Comparison of ENCODE assay signal across 14 cellular contexts in the genomic region with DNA sequence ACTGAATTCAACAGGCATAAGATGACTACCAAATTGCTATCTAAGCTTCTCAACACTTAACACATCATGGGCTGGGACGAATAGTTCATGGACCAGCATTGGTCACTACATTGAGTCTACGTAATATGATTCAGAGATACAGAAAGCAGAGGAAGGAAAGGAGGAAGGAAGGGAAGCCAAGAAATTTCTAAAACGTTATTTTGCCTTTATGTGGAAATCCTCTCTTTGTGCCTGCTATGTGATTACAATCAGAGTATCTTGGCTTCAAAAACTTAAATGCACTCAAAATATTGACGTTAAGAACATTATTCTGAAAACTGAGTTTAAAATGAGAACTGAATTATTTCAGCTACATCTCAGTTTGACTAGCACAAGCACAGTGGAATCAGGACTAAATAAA.
A peak's percentile ranks its signal among the peaks of the same experiment; 100 is the strongest.
DNase-seq lines count a peak whose midpoint lies in the region; TF ChIP-seq lines count a peak whose summit lies in the region.
"Had no signal": no experiment of that assay in that cellular context is flagged by ENCODE, and none has a peak within 500 bp of the region (broad histone marks: within the 10 kb centered on the region; RNA-seq: fewer than 3 reads in every experiment).

No MANE protein-coding gene starts in this region.

- H3K4me3 ChIP-seq in fibroblast of pulmonary artery (replicated peaks; ENCODE audit: low read depth, low read length): no peak overlapping the region
- no peak overlapping the region for H3K4me3 ChIP-seq in Peyer's patch
- no peak overlapping the region for H3K4me3 ChIP-seq in transverse colon
- H3K4me3 ChIP-seq: BLaER1 treated with 17β-estradiol and CSF1 and Interleukin-3, amounts not matched to agents 10 nM and 100 nM; GM12878 had no signal

- no peak for TF ChIP-seq POLR2A in Peyer's patch (IDR thresholded peaks at IDR 0.05)
- TF ChIP-seq POLR2A in transverse colon (IDR thresholded peaks at IDR 0.05): no peak

- no peaks in the 10 kb centered on the region for H3K9me3 Mint-ChIP-seq in HFFc6
- H3K9me3 Mint-ChIP-seq: CD4-positive, CD25-positive, alpha-beta regulatory T cell had no signal

- no peaks in the 10 kb centered on the region for H3K9me3 ChIP-seq in Peyer's patch
- H3K9me3 ChIP-seq in transverse colon: no peaks in the 10 kb centered on the region

- H3K27ac Mint-ChIP-seq in HFFc6: peak overlapping the region; percentile 24
- H3K27ac Mint-ChIP-seq: CD4-positive, CD25-positive, alpha-beta regulatory T cell had no signal

- H3K27me3 ChIP-seq in Peyer's patch: no peaks in the 10 kb centered on the region
- no peaks in the 10 kb centered on the region for H3K27me3 ChIP-seq in transverse colon
- H3K27me3 ChIP-seq: BLaER1 treated with 17β-estradiol and CSF1 and Interleukin-3, amounts not matched to agents 10 nM and 100 nM had no signal

- no peaks in the 10 kb centered on the region for H3K27me3 Mint-ChIP-seq in HFFc6 (ENCODE audit: insufficient read depth)

- intact Hi-C loops in transverse colon (cut with DNase I; ENCODE audit: low total_unique reads): no loop called here

- H3K36me3 Mint-ChIP-seq in HFFc6 (ENCODE audit: low read depth): peaks cover 68% of the 10 kb centered on the region
- H3K36me3 Mint-ChIP-seq: CD4-positive, CD25-positive, alpha-beta regulatory T cell had no signal

- no peak for TF ChIP-seq CTCF in HFFc6 (IDR thresholded peaks at IDR 0.05)
- TF ChIP-seq CTCF in fibroblast of pulmonary artery (IDR thresholded peaks at IDR 0.05; ENCODE audit: low read length, missing control alignments): no peak
- TF ChIP-seq CTCF in Peyer's patch (IDR thresholded peaks at IDR 0.05): no peak
- TF ChIP-seq CTCF in transverse colon (IDR thresholded peaks at IDR 0.05): no peak

- 27 to 80% methylated on average over 3 to 4 of the region's 4 CpGs for WGBS in transverse colon (ENCODE audit: low coverage in 1 of 2), 2 donors

- H3K4me1 Mint-ChIP-seq in HFFc6 (ENCODE audit: low read depth): peaks cover 23% of the 10 kb centered on the region
- H3K4me1 Mint-ChIP-seq: CD4-positive, CD25-positive, alpha-beta regulatory T cell had no signal

- no peak for TF ChIP-seq EP300 in transverse colon (IDR thresholded peaks at IDR 0.05; ENCODE audit: low read depth)

- H3K36me3 ChIP-seq in Peyer's patch: peaks cover 0 to 63% (median 0%) of the 10 kb centered on the region in 3 donors
- H3K36me3 ChIP-seq in transverse colon: peaks cover 0 to 14% (median 1%) of the 10 kb centered on the region in 4 donors
- H3K36me3 ChIP-seq: BLaER1 treated with 17β-estradiol and CSF1 and Interleukin-3, amounts not matched to agents 10 nM and 100 nM had no signal

- H3K4me1 ChIP-seq in Peyer's patch: peaks cover 0 to 5% (median 0%) of the 10 kb centered on the region in 4 donors
- no peaks in the 10 kb centered on the region for H3K4me1 ChIP-seq in transverse colon
- H3K4me1 ChIP-seq: BLaER1 treated with 17β-estradiol and CSF1 and Interleukin-3, amounts not matched to agents 10 nM and 100 nM had no signal

- H3K27ac ChIP-seq in caudate nucleus (ENCODE audit: low read depth, low read length) (peak overlapping the region; percentile 91), Peyer's patch (no peak overlapping the region), transverse colon (no peak overlapping the region)
- H3K27ac ChIP-seq: BLaER1 treated with 17β-estradiol and CSF1 and Interleukin-3, amounts not matched to agents 10 nM and 100 nM had no signal

- DNase-seq in HFFc6 (no peak), caudate nucleus (lab: John Stamatoyannopoulos, UW) (no peak), fibroblast of pulmonary artery (ENCODE audit: low read depth) (peak; percentile 10), pulmonary artery endothelial cell (ENCODE audit: low read depth, low spot score) (peak; percentile 27), Peyer's patch (no peak), DMS53 (lab: John Stamatoyannopoulos, UW) (no peak), transverse colon (no peak), NOMO-1 (lab: John Stamatoyannopoulos, UW; ENCODE audit: unreplicated experiment in 2 of 2) (no peak)
- DNase-seq: ACHN; CD4-positive, CD25-positive, alpha-beta regulatory T cell; DMS 273 treated with DMSO at 0.1 percent for 48 hours; DMS79 had no signal

- no peak overlapping the region for H3K4me3 Mint-ChIP-seq in HFFc6
- H3K4me3 Mint-ChIP-seq: CD4-positive, CD25-positive, alpha-beta regulatory T cell had no signal

- in situ Hi-C loops in transverse colon (cut with MboI; ENCODE audit: low pct_ligation_motif_present in 1 of 4, low pct_unique_long_range_greater_than_20kb in 1 of 4, low sequenced_read_pairs in 3 of 4): no loop called here

Comparison
In these comparisons a context has a peak if more than half of its experiments do, and no peak if none do; other contexts are left out.
1. DNase-seq: peak in fibroblast of pulmonary artery (single experiment) and pulmonary artery endothelial cell (single experiment); none in HFFc6 (single experiment), caudate nucleus (0 of 61), Peyer's patch (0 of 3), DMS53 (single experiment), transverse colon (single experiment) and NOMO-1 (0 of 2).